In genomic region chr3:43956945-43957344, GRCh38 we compare ENCODE assay signal across 26 cellular contexts.
"Had no signal": no experiment of that assay in that cellular context is flagged by ENCODE, and none has a peak within 500 bp of the region (broad histone marks: within the 10 kb centered on the region; RNA-seq: fewer than 3 reads in every experiment).

No MANE protein-coding gene starts in this region.

- H3K9me3 ChIP-seq: SK-N-SH had no signal

- H3K4me3 ChIP-seq: K562 had no signal

- H3K4me2 ChIP-seq: SK-N-SH had no signal

- H3K27ac ChIP-seq: HL-60, KMS-11, RWPE1 had no signal

- H3K9ac ChIP-seq: KMS-11, SK-N-SH had no signal

- FAIRE-seq: HTR-8/SVneo, K562 had no signal

- H3K27ac Mint-ChIP-seq: IgD-negative memory B cell had no signal

- ATAC-seq: K562, Panc1, PC-3 had no signal

- H3K36me3 Mint-ChIP-seq: IgD-negative memory B cell had no signal

- H3K9me3 Mint-ChIP-seq: IgD-negative memory B cell had no signal

- DNase-seq: Kasumi-1, MV-4-11, NCI-H1048, NCI-H1105, NCI-H1417, NCI-H1436 treated with DMSO at 0.1 percent for 48 hours, NCI-H1694, NCI-H187 treated with DMSO at 0.1 percent for 48 hours, NCI-H2029 treated with DMSO at 0.1 percent for 48 hours, NCI-H2171 treated with DMSO at 0.1 percent for 48 hours, NCI-H345, NCI-H446 treated with DMSO at 0.1 percent for 48 hours, NCI-H510A treated with DMSO at 0.1 percent for 48 hours, NCI-H526, NCI-H82, PC-3, SHP77, SK-N-SH, SW 1271 had no signal
